Comparison of ENCODE assay signal across 7 cellular contexts in the genomic region with DNA sequence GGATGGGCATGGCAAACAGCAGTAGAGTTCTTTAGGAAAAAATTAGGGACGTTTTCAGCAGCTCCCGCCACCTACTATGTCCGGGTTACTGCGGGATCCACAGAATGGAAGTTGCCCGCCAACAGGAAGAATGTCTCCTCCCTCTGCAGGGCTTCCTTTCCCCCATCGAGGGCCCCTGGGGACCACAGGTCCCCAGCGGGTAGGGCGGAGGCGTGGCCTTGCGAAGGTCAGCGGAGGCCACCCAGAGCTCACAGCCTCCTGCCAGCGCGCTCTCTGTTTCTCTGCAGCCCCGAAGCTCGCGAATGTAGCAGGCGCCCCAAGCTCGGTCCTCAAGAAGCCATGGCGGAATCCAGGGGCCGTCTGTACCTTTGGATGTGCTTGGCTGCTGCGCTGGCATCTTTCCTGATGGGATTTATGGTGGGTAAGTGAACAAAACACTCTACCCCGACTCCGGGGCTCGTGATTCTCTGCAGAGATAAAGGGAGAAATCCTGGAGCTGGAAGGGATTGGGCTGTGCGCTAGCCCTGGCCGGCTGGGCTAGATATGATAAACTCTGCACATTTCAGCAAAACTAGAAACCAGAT. TPM values are rescaled to one million over a fixed set of nuclear protein-coding genes. Genes with fewer than 3 reads are reported as not detected.
DNase-seq lines count a peak whose midpoint lies in the region; ATAC-seq and TF ChIP-seq lines count a peak whose summit lies in the region.

A gene (plus strand): TSS at position 244 of the 584 bp plus-strand sequence. CDS start 96 bp downstream, at position 340.

- peak in 1 of 2 experiments; percentile 46; a peak in 1 of 4 replicates for TF ChIP-seq EP300 in SK-N-SH (IDR thresholded peaks at IDR 0.05; ENCODE audit: borderline replicate concordance in 1 of 2, low read depth in 1 of 2, low read length in 1 of 2)

- TF ChIP-seq CTCF in SK-N-SH (IDR thresholded peaks at IDR 0.05) = no peak
- no peak for TF ChIP-seq CTCF in upper lobe of right lung (IDR thresholded peaks at IDR 0.05)

- no peaks in the 10 kb centered on the region for H3K36me3 ChIP-seq in SK-N-SH (replicated peaks in 1 of 2; ENCODE audit: control insufficient read depth in 1 of 2, insufficient read depth in 2 of 2, low read length in 1 of 2)
- no peaks in the 10 kb centered on the region for H3K36me3 ChIP-seq in upper lobe of right lung

- peak within 1 kb of the TSS; percentile 95 for H2AFZ ChIP-seq in SK-N-SH (ENCODE audit: low read depth)

- H3K27me3 ChIP-seq in SK-N-SH (ENCODE audit: insufficient read depth) = no peaks in the 10 kb centered on the region
- H3K27me3 ChIP-seq in upper lobe of right lung = peaks cover 16% of the 10 kb centered on the region

- H3K9me3 ChIP-seq in SK-N-SH = no peaks in the 10 kb centered on the region
- no peaks in the 10 kb centered on the region for H3K9me3 ChIP-seq in upper lobe of right lung

- DNase-seq in SK-N-SH (peak; percentile 77), erythroblast (lab: John Stamatoyannopoulos, UW) (peak; percentile 2 to 18), midbrain (lab: John Stamatoyannopoulos, UW) (peak; percentile 53), upper lobe of right lung (peak; percentile 65), NCI-H187 treated with DMSO at 0.1 percent for 48 hours (lab: John Stamatoyannopoulos, UW) (no peak)

- no peak for TF ChIP-seq RAD21 in SK-N-SH (IDR thresholded peaks at IDR 0.05; ENCODE audit: low read length)

- peak within 1 kb of the TSS; percentile 71 for H3K4me3 ChIP-seq in SK-N-SH (ENCODE audit: low read depth in 2 of 2, low read length in 1 of 2)
- H3K4me3 ChIP-seq in upper lobe of right lung = peak within 1 kb of the TSS; percentile 48

- H3K79me2 ChIP-seq in SK-N-SH (ENCODE audit: insufficient read depth) = no peaks in the 10 kb centered on the region

- POLR2A ChIA-PET in SK-N-SH (lab: Yijun Ruan, JAX) = interaction anchor here (0.6 to 1.2 kb wide), 2 partner anchors 14 to 643 kb away, joined by 3 to 4 read pairs; a partner anchor contains a TSS

- 6% methylated on average over 19 of the region's 26 CpGs for WGBS in SK-N-SH (ENCODE audit: low lambda C conversion rate)

- H3K27ac ChIP-seq in SK-N-SH (ENCODE audit: low read depth in 2 of 2, low read length in 1 of 2) (peak within 1 kb of the TSS in 1 of 2 experiments; percentile 95; a peak in 3 of 4 replicates), upper lobe of right lung (peak within 1 kb of the TSS; percentile 11)

- H4K20me1 ChIP-seq in SK-N-SH (ENCODE audit: insufficient read depth) = no peaks in the 10 kb centered on the region

- intact Hi-C loops in upper lobe of right lung (cut with DNase I) = no loop called here

- H3K4me1 ChIP-seq in SK-N-SH (ENCODE audit: control insufficient read depth in 1 of 2, insufficient read depth in 2 of 2, low read depth in 1 of 2, low read length in 1 of 2) = no peaks in the 10 kb centered on the region; a peak in 3 of 4 replicates
- H3K4me1 ChIP-seq in upper lobe of right lung = no peaks in the 10 kb centered on the region

- no peaks in the 10 kb centered on the region for H3F3A ChIP-seq in SK-N-SH (replicated peaks; ENCODE audit: insufficient read depth)

- no peaks in the 10 kb centered on the region for H3K9me2 ChIP-seq in SK-N-SH

- H3K4me2 ChIP-seq in SK-N-SH = peak within 1 kb of the TSS; percentile 83

- no peak for TF ChIP-seq POLR2A in erythroblast (IDR thresholded peaks at IDR 0.05; ENCODE audit: low read length)

- CTCF ChIA-PET in SK-N-SH (lab: Yijun Ruan, JAX) = interaction anchor here (0.7 to 1.2 kb wide), 5 partner anchors 21 to 92 kb away, joined by 3 to 5 read pairs (median 3); no protein-coding TSS in a partner anchor

- ATAC-seq in GM18520 (IDR thresholded peaks at IDR 0.05; ENCODE audit: unreplicated experiment) = peak; percentile 58
- ATAC-seq in HG02759 (IDR thresholded peaks at IDR 0.05; ENCODE audit: unreplicated experiment) = peak; percentile 98
- peak; percentile 67 for ATAC-seq in upper lobe of right lung

- peak within 1 kb of the TSS; percentile 37 for H3K9ac ChIP-seq in SK-N-SH

TF ChIP-seq in SK-N-SH, 30 proteins besides CTCF, POLR2A, EP300 and RAD21:
- peak; percentile 9; the same call in 1 of the 2 replicates for TF ChIP-seq NFIC (IDR thresholded peaks at IDR 0.05; ENCODE audit: borderline replicate concordance)
- no peak for TF ChIP-seq EZH2phosphoT487 (IDR thresholded peaks at IDR 0.05; ENCODE audit: borderline replicate concordance, low read depth)
- TF ChIP-seq FOXJ3 (CRISPR knock-in tag; IDR thresholded peaks at IDR 0.05) = no peak
- peak; percentile 90 for TF ChIP-seq GATA2 (CRISPR knock-in tag; IDR thresholded peaks at IDR 0.05)
- no peak for TF ChIP-seq NRF1 (IDR thresholded peaks at IDR 0.05; ENCODE audit: low read depth, low read length)
- no peak for TF ChIP-seq MEF2A (IDR thresholded peaks at IDR 0.05; ENCODE audit: borderline replicate concordance, low read depth)
- TF ChIP-seq FOSL2 (IDR thresholded peaks at IDR 0.05; ENCODE audit: borderline replicate concordance, low read depth) = no peak
- no peak for TF ChIP-seq TEAD4 (IDR thresholded peaks at IDR 0.05; ENCODE audit: borderline replicate concordance, insufficient read depth)
- TF ChIP-seq CHD2 (IDR thresholded peaks at IDR 0.05; ENCODE audit: low read length, partially characterized antibody) = peak; percentile 19
- TF ChIP-seq SIN3A (IDR thresholded peaks at IDR 0.05; ENCODE audit: borderline replicate concordance, low read depth, low read length) = no peak
- TF ChIP-seq RCOR1 (IDR thresholded peaks at IDR 0.05; ENCODE audit: low read length) = peak; percentile 43; the same call in 1 of the 2 replicates
- TF ChIP-seq RFX5 (IDR thresholded peaks at IDR 0.05; ENCODE audit: low read length) = no peak

RNA-seq across cellular contexts. Expression of the gene that starts here (rescaled TPM):
- polyA plus RNA-seq in SK-N-SH (2012; rRNA removed) = 0.74 and 1.1 TPM in 2 replicates
- polyA plus RNA-seq in SK-N-SH (2012; cell fraction: cytosol; rRNA removed) = 0.70 and 0.77 TPM in 2 replicates
- 2.5 and 3.5 TPM in 2 replicates for polyA plus RNA-seq in SK-N-SH (2012; cell fraction: nucleus; rRNA removed)
- 2.6 TPM for total RNA-seq in upper lobe of right lung
